ENCODE assay signal across 8 cellular contexts in genomic region chr21:36322083-36322424, GRCh38. TPM values are rescaled to one million over a fixed set of nuclear protein-coding genes. Genes with fewer than 3 reads are reported as not detected.
DNase-seq lines count a peak whose midpoint lies in the region; ATAC-seq and TF ChIP-seq lines count a peak whose summit lies in the region.

No MANE protein-coding gene starts in this region.

- H3K9me3 Mint-ChIP-seq in activated T-cell treated with anti-CD3 and anti-CD28 coated beads, Interleukin-2, amount 50 U/mL, for 4 hours: no peaks in the 10 kb centered on the region

- intact Hi-C loops in ascending aorta (cut with DNase I) (loop anchor here (5.0 to 10.0 kb wide), 2 partner anchors 113 to 1435 kb away; no protein-coding TSS in a partner anchor), right lobe of liver (cut with DNase I) (no loop called here), thyroid gland (cut with DNase I) (loop anchor here (10.0 kb wide), 1 partner anchor 177 kb away; no protein-coding TSS in a partner anchor)

- H3K9me3 ChIP-seq in ascending aorta (no peaks in the 10 kb centered on the region), right lobe of liver (no peaks in the 10 kb centered on the region), thyroid gland (no peaks in the 10 kb centered on the region)

- no peaks in the 10 kb centered on the region for H3K27me3 Mint-ChIP-seq in activated T-cell treated with anti-CD3 and anti-CD28 coated beads, Interleukin-2, amount 50 U/mL, for 4 hours (ENCODE audit: low read depth)

- TF ChIP-seq CTCF in ascending aorta (IDR thresholded peaks at IDR 0.05) (no peak), right lobe of liver (IDR thresholded peaks at IDR 0.05) (no peak), thyroid gland (IDR thresholded peaks at IDR 0.05) (no peak)

- H3K4me3 ChIP-seq in ascending aorta: peak overlapping the region; percentile 87 to 91
- H3K4me3 ChIP-seq in right lobe of liver: peak overlapping the region in 2 of 3 donors; percentile 84 to 90
- H3K4me3 ChIP-seq in thyroid gland (replicated peaks in 1 of 3): no peak overlapping the region

- H3K36me3 Mint-ChIP-seq in activated T-cell treated with anti-CD3 and anti-CD28 coated beads, Interleukin-2, amount 50 U/mL, for 4 hours (ENCODE audit: insufficient read depth): peaks cover 14% of the 10 kb centered on the region

- peaks cover 38% of the 10 kb centered on the region for H3K4me1 Mint-ChIP-seq in activated T-cell treated with anti-CD3 and anti-CD28 coated beads, Interleukin-2, amount 50 U/mL, for 4 hours (ENCODE audit: low read depth)

- H3K4me1 ChIP-seq in ascending aorta (peaks cover 0 to 22% of the 10 kb centered on the region in 2 donors), right lobe of liver (peaks cover 0 to 40% (median 15%) of the 10 kb centered on the region in 4 donors), thyroid gland (peaks cover 7 to 10% of the 10 kb centered on the region in 2 donors)

- H3K36me3 ChIP-seq in ascending aorta (peaks cover 0 to 13% of the 10 kb centered on the region in 2 donors), right lobe of liver (peaks cover 0 to 2% (median 0%) of the 10 kb centered on the region in 4 donors), thyroid gland (no peaks in the 10 kb centered on the region)

- WGBS in right lobe of liver (ENCODE audit: insufficient coverage, low coverage, low lambda C conversion rate, missing lambda C conversion rate): 44% methylated on average over 2 of the region's 2 CpGs
- WGBS in thyroid gland, 2 donors: 78 to 83% methylated on average over 2 of the region's 2 CpGs

- no peak for ATAC-seq in activated T-cell treated with anti-CD3 and anti-CD28 coated beads, Interleukin-2, amount 50 U/mL, for 4 hours
- no peak for ATAC-seq in right lobe of liver
- ATAC-seq in HG03139 (IDR thresholded peaks at IDR 0.05; ENCODE audit: unreplicated experiment): no peak
- no peak for ATAC-seq in HG03457 (IDR thresholded peaks at IDR 0.05; ENCODE audit: unreplicated experiment)

- TF ChIP-seq POLR2A in right lobe of liver (IDR thresholded peaks at IDR 0.05) (no peak), thyroid gland (IDR thresholded peaks at IDR 0.05) (no peak)

- DNase-seq in activated T-cell treated with anti-CD3 and anti-CD28 coated beads, Interleukin-2, amount 50 U/mL, for 4 hours: no peak
- no peak for DNase-seq in activated T-cell treated with anti-CD3 and anti-CD28 coated beads, Interleukin-2, amount 50 U/mL, for 48 hours
- DNase-seq in ascending aorta (ENCODE audit: low spot score in 2 of 2) (no peak), right lobe of liver (no peak), thyroid gland (no peak), NK-92 (lab: John Stamatoyannopoulos, UW; ENCODE audit: unreplicated experiment) (no peak)

- peak overlapping the region; percentile 89 for H3K4me3 Mint-ChIP-seq in activated T-cell treated with anti-CD3 and anti-CD28 coated beads, Interleukin-2, amount 50 U/mL, for 4 hours

- H3K27ac ChIP-seq in ascending aorta (peak overlapping the region; percentile 97), right lobe of liver (peak overlapping the region; percentile 96 to 98 (median 97)), thyroid gland (peak overlapping the region; percentile 51 to 99 (median 94))

- H3K27me3 ChIP-seq in ascending aorta (no peaks in the 10 kb centered on the region), right lobe of liver (no peaks in the 10 kb centered on the region), thyroid gland (no peaks in the 10 kb centered on the region)

RNA-seq across cellular contexts. Expression of gene MORC3, which starts 2.1 kb away (rescaled TPM):
- 10 to 100 TPM; 17.1 to 22.7 (median 19.6) TPM for total RNA-seq in activated T-cell treated with anti-CD3 and anti-CD28 coated beads, Interleukin-2, amount 50 U/mL, for 4 hours
- total RNA-seq in ascending aorta: 7.9 TPM
- 10 to 100 TPM in 4 of 6 experiments, 1 to 10 TPM in 2; 8.5 to 16.5 (median 12.0) TPM for total RNA-seq in right lobe of liver
- 10 to 100 TPM; 40.3 to 49.9 (median 42.8) TPM for total RNA-seq in thyroid gland

Comparison
In these comparisons a context has a peak if more than half of its experiments do, and no peak if none do; other contexts are left out.
1. H3K4me3 ChIP-seq: peak in ascending aorta (2 of 2) and right lobe of liver (2 of 3); none in thyroid gland (0 of 3).
2. intact Hi-C loops: an anchor here in ascending aorta (5.0 to 10.0 kb wide) and thyroid gland (10.0 kb wide); none called in right lobe of liver.
3. Peak in every context shown above with its lines, with median percentiles within 50 percentile points of each other: H3K27ac ChIP-seq.